3 cellular contexts compared by ENCODE assay signal in the genomic region with DNA sequence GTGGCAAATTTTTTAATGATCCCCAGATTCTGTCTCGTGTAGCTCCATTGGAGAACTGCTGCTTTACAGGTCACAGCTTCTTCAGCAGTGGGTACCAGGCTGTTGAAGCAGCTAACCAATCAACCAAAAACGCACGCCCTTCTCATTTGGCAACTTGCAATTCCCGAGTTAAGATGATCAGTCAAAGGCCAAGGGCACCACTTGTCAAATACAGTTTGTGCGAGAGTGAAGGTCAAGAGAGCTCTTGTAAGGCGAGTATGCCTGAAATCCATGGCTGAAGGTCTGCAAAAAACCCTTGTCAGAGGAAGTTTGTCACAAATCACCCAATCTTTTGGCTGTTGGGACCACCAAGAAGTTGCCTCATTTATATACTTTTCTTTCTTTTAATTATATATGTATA.
A peak's percentile ranks its signal among the peaks of the same experiment; 100 is the strongest.
TF ChIP-seq lines count a peak whose summit lies in the region.

No MANE protein-coding gene starts in this region.

TF ChIP-seq in IMR-90, 13 proteins besides CTCF, POLR2A, EP300 and RAD21:
- no peak for TF ChIP-seq CEBPB (IDR thresholded peaks at IDR 0.05; ENCODE audit: low read depth, low read length)
- no peak for TF ChIP-seq RCOR1 (IDR thresholded peaks at IDR 0.05; ENCODE audit: insufficient replicate concordance, low read length)
- TF ChIP-seq RFX5 (IDR thresholded peaks at IDR 0.05; ENCODE audit: low read depth, low read length): no peak
- no peak for TF ChIP-seq NFE2L2 (IDR thresholded peaks at IDR 0.05; ENCODE audit: low read depth, low read length)
- no peak for TF ChIP-seq MXI1 (IDR thresholded peaks at IDR 0.05; ENCODE audit: borderline replicate concordance, low read depth, low read length)
- TF ChIP-seq, protein P1, sequence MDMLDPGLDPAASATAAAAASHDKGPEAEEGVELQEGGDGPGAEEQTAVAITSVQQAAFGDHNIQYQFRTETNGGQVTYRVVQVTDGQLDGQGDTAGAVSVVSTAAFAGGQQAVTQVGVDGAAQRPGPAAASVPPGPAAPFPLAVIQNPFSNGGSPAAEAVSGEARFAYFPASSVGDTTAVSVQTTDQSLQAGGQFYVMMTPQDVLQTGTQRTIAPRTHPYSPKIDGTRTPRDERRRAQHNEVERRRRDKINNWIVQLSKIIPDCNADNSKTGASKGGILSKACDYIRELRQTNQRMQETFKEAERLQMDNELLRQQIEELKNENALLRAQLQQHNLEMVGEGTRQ (IDR thresholded peaks at IDR 0.05; ENCODE audit: low read depth, low read length): no peak
- TF ChIP-seq SMC3 (IDR thresholded peaks at IDR 0.05; ENCODE audit: low read depth, low read length): no peak
- TF ChIP-seq, protein P2, sequence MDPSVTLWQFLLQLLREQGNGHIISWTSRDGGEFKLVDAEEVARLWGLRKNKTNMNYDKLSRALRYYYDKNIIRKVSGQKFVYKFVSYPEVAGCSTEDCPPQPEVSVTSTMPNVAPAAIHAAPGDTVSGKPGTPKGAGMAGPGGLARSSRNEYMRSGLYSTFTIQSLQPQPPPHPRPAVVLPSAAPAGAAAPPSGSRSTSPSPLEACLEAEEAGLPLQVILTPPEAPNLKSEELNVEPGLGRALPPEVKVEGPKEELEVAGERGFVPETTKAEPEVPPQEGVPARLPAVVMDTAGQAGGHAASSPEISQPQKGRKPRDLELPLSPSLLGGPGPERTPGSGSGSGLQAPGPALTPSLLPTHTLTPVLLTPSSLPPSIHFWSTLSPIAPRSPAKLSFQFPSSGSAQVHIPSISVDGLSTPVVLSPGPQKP (IDR thresholded peaks at IDR 0.05; ENCODE audit: borderline replicate concordance, low read depth, low read length): no peak
- no peak for TF ChIP-seq MAZ (IDR thresholded peaks at IDR 0.05; ENCODE audit: borderline replicate concordance, low read depth, low read length)
- TF ChIP-seq BHLHE40 (IDR thresholded peaks at IDR 0.05; ENCODE audit: low read depth, low read length): no peak
- TF ChIP-seq FOS (IDR thresholded peaks at IDR 0.05; ENCODE audit: low read depth, low read length): no peak
- TF ChIP-seq CHD1 (IDR thresholded peaks at IDR 0.05; ENCODE audit: low read depth, low read length): no peak
- no peak for TF ChIP-seq MAFK (IDR thresholded peaks at IDR 0.05; ENCODE audit: low read depth, low read length)

TF ChIP-seq in H1, 55 proteins besides CTCF, POLR2A, EP300 and RAD21:
- TF ChIP-seq GABPA (IDR thresholded peaks at IDR 0.05; ENCODE audit: borderline replicate concordance, insufficient read depth, low read length) (no peak), SIRT6 (IDR thresholded peaks at IDR 0.05; ENCODE audit: low read length) (no peak), SIX5 (IDR thresholded peaks at IDR 0.05; ENCODE audit: low read depth, low read length) (no peak), TAF7 (optimal IDR thresholded peaks at IDR 0.05; ENCODE audit: borderline replicate concordance, low read depth, low read length) (no peak), SP1 (IDR thresholded peaks at IDR 0.05; ENCODE audit: low read depth, low read length) (no peak), PHF8 (conservative IDR thresholded peaks at IDR 0.05; ENCODE audit: low read depth, low read length) (no peak), SIN3A (conservative IDR thresholded peaks at IDR 0.05 in 1 of 2, IDR thresholded peaks at IDR 0.05 in 1 of 2; ENCODE audit: low read depth in 1 of 2, low read length in 2 of 2) (no peak), BRCA1 (IDR thresholded peaks at IDR 0.05; ENCODE audit: low read depth, low read length) (no peak), KDM1A (IDR thresholded peaks at IDR 0.05; ENCODE audit: borderline replicate concordance, low read length) (no peak), SAP30 (IDR thresholded peaks at IDR 0.05; ENCODE audit: insufficient read depth, insufficient replicate concordance, low read length) (no peak), HDAC2 (IDR thresholded peaks at IDR 0.05; ENCODE audit: borderline replicate concordance in 1 of 2, low read depth in 2 of 2, low read length in 2 of 2) (no peak)
- TF ChIP-seq, protein P3, sequence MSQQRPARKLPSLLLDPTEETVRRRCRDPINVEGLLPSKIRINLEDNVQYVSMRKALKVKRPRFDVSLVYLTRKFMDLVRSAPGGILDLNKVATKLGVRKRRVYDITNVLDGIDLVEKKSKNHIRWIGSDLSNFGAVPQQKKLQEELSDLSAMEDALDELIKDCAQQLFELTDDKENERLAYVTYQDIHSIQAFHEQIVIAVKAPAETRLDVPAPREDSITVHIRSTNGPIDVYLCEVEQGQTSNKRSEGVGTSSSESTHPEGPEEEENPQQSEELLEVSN (IDR thresholded peaks at IDR 0.05): no peak
- TF ChIP-seq, protein P1 (IDR thresholded peaks at IDR 0.05; ENCODE audit: low read length): no peak
- TF ChIP-seq, protein P4, sequence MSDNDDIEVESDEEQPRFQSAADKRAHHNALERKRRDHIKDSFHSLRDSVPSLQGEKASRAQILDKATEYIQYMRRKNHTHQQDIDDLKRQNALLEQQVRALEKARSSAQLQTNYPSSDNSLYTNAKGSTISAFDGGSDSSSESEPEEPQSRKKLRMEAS (IDR thresholded peaks at IDR 0.05): no peak

TF ChIP-seq in liver, 16 proteins besides CTCF, POLR2A, EP300 and RAD21:
- no peak for TF ChIP-seq EGR1 (IDR thresholded peaks at IDR 0.05; ENCODE audit: low read depth in 2 of 2)
- peak; percentile 45 to 57 for TF ChIP-seq HNF4A (conservative IDR thresholded peaks at IDR 0.05)
- TF ChIP-seq TAF1 (conservative IDR thresholded peaks at IDR 0.05): no peak
- TF ChIP-seq, protein P5, sequence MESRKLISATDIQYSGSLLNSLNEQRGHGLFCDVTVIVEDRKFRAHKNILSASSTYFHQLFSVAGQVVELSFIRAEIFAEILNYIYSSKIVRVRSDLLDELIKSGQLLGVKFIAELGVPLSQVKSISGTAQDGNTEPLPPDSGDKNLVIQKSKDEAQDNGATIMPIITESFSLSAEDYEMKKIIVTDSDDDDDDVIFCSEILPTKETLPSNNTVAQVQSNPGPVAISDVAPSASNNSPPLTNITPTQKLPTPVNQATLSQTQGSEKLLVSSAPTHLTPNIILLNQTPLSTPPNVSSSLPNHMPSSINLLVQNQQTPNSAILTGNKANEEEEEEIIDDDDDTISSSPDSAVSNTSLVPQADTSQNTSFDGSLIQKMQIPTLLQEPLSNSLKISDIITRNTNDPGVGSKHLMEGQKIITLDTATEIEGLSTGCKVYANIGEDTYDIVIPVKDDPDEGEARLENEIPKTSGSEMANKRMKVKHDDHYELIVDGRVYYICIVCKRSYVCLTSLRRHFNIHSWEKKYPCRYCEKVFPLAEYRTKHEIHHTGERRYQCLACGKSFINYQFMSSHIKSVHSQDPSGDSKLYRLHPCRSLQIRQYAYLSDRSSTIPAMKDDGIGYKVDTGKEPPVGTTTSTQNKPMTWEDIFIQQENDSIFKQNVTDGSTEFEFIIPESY (IDR thresholded peaks at IDR 0.05): no peak
- TF ChIP-seq GABPA (IDR thresholded peaks at IDR 0.05 in 1 of 2, conservative IDR thresholded peaks at IDR 0.05 in 1 of 2): no peak
- TF ChIP-seq, protein P6, sequence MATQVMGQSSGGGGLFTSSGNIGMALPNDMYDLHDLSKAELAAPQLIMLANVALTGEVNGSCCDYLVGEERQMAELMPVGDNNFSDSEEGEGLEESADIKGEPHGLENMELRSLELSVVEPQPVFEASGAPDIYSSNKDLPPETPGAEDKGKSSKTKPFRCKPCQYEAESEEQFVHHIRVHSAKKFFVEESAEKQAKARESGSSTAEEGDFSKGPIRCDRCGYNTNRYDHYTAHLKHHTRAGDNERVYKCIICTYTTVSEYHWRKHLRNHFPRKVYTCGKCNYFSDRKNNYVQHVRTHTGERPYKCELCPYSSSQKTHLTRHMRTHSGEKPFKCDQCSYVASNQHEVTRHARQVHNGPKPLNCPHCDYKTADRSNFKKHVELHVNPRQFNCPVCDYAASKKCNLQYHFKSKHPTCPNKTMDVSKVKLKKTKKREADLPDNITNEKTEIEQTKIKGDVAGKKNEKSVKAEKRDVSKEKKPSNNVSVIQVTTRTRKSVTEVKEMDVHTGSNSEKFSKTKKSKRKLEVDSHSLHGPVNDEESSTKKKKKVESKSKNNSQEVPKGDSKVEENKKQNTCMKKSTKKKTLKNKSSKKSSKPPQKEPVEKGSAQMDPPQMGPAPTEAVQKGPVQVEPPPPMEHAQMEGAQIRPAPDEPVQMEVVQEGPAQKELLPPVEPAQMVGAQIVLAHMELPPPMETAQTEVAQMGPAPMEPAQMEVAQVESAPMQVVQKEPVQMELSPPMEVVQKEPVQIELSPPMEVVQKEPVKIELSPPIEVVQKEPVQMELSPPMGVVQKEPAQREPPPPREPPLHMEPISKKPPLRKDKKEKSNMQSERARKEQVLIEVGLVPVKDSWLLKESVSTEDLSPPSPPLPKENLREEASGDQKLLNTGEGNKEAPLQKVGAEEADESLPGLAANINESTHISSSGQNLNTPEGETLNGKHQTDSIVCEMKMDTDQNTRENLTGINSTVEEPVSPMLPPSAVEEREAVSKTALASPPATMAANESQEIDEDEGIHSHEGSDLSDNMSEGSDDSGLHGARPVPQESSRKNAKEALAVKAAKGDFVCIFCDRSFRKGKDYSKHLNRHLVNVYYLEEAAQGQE (IDR thresholded peaks at IDR 0.05): no peak
- TF ChIP-seq SP1 (IDR thresholded peaks at IDR 0.05): no peak
- no peak for TF ChIP-seq YY1 (IDR thresholded peaks at IDR 0.05)
- TF ChIP-seq NR2F2 (IDR thresholded peaks at IDR 0.05): no peak
- no peak for TF ChIP-seq HNF4G (IDR thresholded peaks at IDR 0.05)
- TF ChIP-seq JUND (IDR thresholded peaks at IDR 0.05): no peak
- TF ChIP-seq, protein P7, sequence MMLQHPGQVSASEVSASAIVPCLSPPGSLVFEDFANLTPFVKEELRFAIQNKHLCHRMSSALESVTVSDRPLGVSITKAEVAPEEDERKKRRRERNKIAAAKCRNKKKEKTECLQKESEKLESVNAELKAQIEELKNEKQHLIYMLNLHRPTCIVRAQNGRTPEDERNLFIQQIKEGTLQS (IDR thresholded peaks at IDR 0.05): no peak
- TF ChIP-seq RXRA (IDR thresholded peaks at IDR 0.05): peak in 1 of 2 donors; percentile 20
- TF ChIP-seq, protein P4 (IDR thresholded peaks at IDR 0.05): no peak
- TF ChIP-seq FOXA1 (IDR thresholded peaks at IDR 0.05): no peak
